ENCODE assay signal across 30 cellular contexts in the genomic region with DNA sequence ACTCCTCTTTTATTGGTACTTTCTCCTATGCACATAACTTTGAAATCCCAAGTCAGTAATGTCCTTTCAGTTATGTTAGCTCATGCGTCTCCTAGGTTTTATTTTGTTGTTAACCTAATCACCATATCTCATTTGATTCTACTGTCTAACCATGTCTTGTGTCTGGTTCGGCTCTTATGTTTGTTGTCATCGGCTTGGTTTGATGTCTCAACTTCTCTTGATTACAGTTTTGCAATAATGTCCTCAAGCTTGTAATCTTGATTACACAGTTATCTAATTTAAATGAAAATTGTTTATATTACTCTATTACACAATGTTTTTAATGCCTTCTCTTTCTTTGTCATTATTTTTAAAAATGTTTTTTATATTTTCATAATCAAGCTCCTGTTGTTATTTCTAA.
"Had no signal": no experiment of that assay in that cellular context is flagged by ENCODE, and none has a peak within 500 bp of the region (broad histone marks: within the 10 kb centered on the region; RNA-seq: fewer than 3 reads in every experiment).

No MANE protein-coding gene starts in this region.

- H3K4me1 ChIP-seq: body of pancreas had no signal

- H3K4me3 ChIP-seq: body of pancreas, MG63, SJSA1 had no signal

- DNase-seq: activated CD4-positive, alpha-beta memory T cell treated with anti-CD3 and anti-CD28 coated beads, Interleukin-2, amount 10 ng/mL, durations not matched to agents 7 days and 5 days; activated CD4-positive, alpha-beta T cell treated with anti-CD3 and anti-CD28 coated beads for 36 hours; activated CD4-positive, alpha-beta T cell treated with anti-CD3 and anti-CD28 coated beads, Interleukin-2, amount 50 U/mL, for 1 hour; activated gamma-delta T cell treated with Interleukin-2 at 50 U/mL for 16 hours; activated naive CD4-positive, alpha-beta T cell treated with anti-CD3 and anti-CD28 coated beads, Interleukin-2, amount 10 ng/mL, durations not matched to agents 7 days and 5 days; activated naive CD8-positive, alpha-beta T cell treated with anti-CD3 and anti-CD28 coated beads for 36 hours; activated T-cell treated with anti-CD3 and anti-CD28 coated beads for 4 hours; activated T-cell treated with anti-CD3 and anti-CD28 coated beads, Interleukin-2, amount 50 U/mL, for 48 hours; aorta; body of pancreas; MG63; NCI-H1092; NCI-H1417 treated with DMSO at 0.1 percent for 48 hours; NCI-H1694; NCI-H2029; NCI-H345; NCI-H510A; NCI-H69; OCI-M1; Right ventricle myocardium superior; T-cell; T-helper 2 cell; T1000 had no signal

- H3K36me3 ChIP-seq: MG63, SJSA1 had no signal

- ATAC-seq: activated CD4-positive, alpha-beta T cell treated with anti-CD3 and anti-CD28 coated beads for 36 hours; activated T-helper 17 cell treated with anti-CD3 and anti-CD28 coated beads, Interleukin-2, amount 50 U/mL, for 72 hours; body of pancreas; Panc1; T-cell had no signal

- FAIRE-seq: bronchial epithelial cell, TTC549 had no signal

- H3K9me3 ChIP-seq: body of pancreas, MG63, SJSA1 had no signal

- H3K27me3 ChIP-seq: body of pancreas, MG63, SJSA1 had no signal

- H3K27ac ChIP-seq: body of pancreas, RWPE1, VCaP had no signal
